Comparison of ENCODE assay signal across 1 cellular context in genomic region chr7:141551080-141551772, GRCh38.
TF ChIP-seq lines count a peak whose summit lies in the region.

TSS of gene AGK (plus strand) at chr7:141551410. CDS start at chr7:141555467, 4,057 bp downstream.

TF ChIP-seq in GM12878, 131 proteins besides CTCF, POLR2A, EP300 and RAD21 (continued from another document and continues in another):
- TF ChIP-seq CUX1 (IDR thresholded peaks at IDR 0.05; ENCODE audit: insufficient replicate concordance, low read depth, low read length), result no peak
- TF ChIP-seq ZNF217 (IDR thresholded peaks at IDR 0.05), result 0 out of 2 replicates have a peak, but pooled peaks have one; percentile 47
- peak; percentile 88 for TF ChIP-seq SMARCA5 (IDR thresholded peaks at IDR 0.05)
- TF ChIP-seq NKRF (conservative IDR thresholded peaks at IDR 0.05), result peak; percentile 72; the same call in 1 of the 2 replicates
- peak; percentile 74 for TF ChIP-seq LARP7 (IDR thresholded peaks at IDR 0.05)
- TF ChIP-seq CHD2 (IDR thresholded peaks at IDR 0.05; ENCODE audit: borderline replicate concordance, low read depth, low read length), result peak; percentile 65
- peak; percentile 87 for TF ChIP-seq POU2F2 (IDR thresholded peaks at IDR 0.05; ENCODE audit: borderline replicate concordance, low read depth, low read length)
- TF ChIP-seq TARDBP (IDR thresholded peaks at IDR 0.05; ENCODE audit: borderline replicate concordance), result 0 out of 2 replicates have a peak, but pooled peaks have one; percentile 74
- peak; percentile 45; the same call in 1 of the 2 replicates for TF ChIP-seq NR2F1 (conservative IDR thresholded peaks at IDR 0.05)
- TF ChIP-seq SKIL (IDR thresholded peaks at IDR 0.05; ENCODE audit: low read depth, poor library complexity, severe bottlenecking), result no peak
- TF ChIP-seq HDAC2 (IDR thresholded peaks at IDR 0.05), result no peak
- peak; percentile 87 for TF ChIP-seq TCF3 (IDR thresholded peaks at IDR 0.05; ENCODE audit: borderline replicate concordance, insufficient read depth, low read depth, low read length)
- peak; percentile 87 for TF ChIP-seq ZBTB40 (IDR thresholded peaks at IDR 0.05; ENCODE audit: borderline replicate concordance)
- TF ChIP-seq STAT1 (conservative IDR thresholded peaks at IDR 0.05), result no peak; the same call in 1 of the 2 replicates
- TF ChIP-seq ZNF24 (IDR thresholded peaks at IDR 0.05), result peak; percentile 49; the same call in 1 of the 2 replicates
- no peak for TF ChIP-seq CEBPB (IDR thresholded peaks at IDR 0.05; ENCODE audit: borderline replicate concordance in 1 of 2, low read depth in 2 of 2, low read length in 2 of 2)
- TF ChIP-seq POLR2AphosphoS5 (IDR thresholded peaks at IDR 0.05; ENCODE audit: low read length), result peak; percentile 92
- TF ChIP-seq KDM1A (IDR thresholded peaks at IDR 0.05; ENCODE audit: borderline replicate concordance), result no peak
- no peak for TF ChIP-seq BCL3 (IDR thresholded peaks at IDR 0.05; ENCODE audit: borderline replicate concordance, insufficient read depth, low read depth, low read length, poor library complexity, severe bottlenecking)
- peak; percentile 70; the same call in 1 of the 2 replicates for TF ChIP-seq MAX (IDR thresholded peaks at IDR 0.05; ENCODE audit: low read depth, low read length)
- peak; percentile 76 for TF ChIP-seq MXI1 (IDR thresholded peaks at IDR 0.05; ENCODE audit: low read depth, low read length)
- TF ChIP-seq IKZF1 (conservative IDR thresholded peaks at IDR 0.05), result peak; percentile 85
- peak; percentile 47; the same call in 1 of the 2 replicates for TF ChIP-seq SMAD5 (IDR thresholded peaks at IDR 0.05; ENCODE audit: low read depth)
- TF ChIP-seq ZNF207 (IDR thresholded peaks at IDR 0.05; ENCODE audit: borderline replicate concordance), result 0 out of 2 replicates have a peak, but pooled peaks have one; percentile 34
- peak in 1 of 2 experiments; percentile 39; a peak in 1 of 4 replicates for TF ChIP-seq IKZF2 (IDR thresholded peaks at IDR 0.05)
- TF ChIP-seq RELB (IDR thresholded peaks at IDR 0.05; ENCODE audit: low read depth), result peak; percentile 41; the same call in 1 of the 2 replicates
- peak; percentile 57; the same call in 1 of the 2 replicates for TF ChIP-seq CREM (IDR thresholded peaks at IDR 0.05; ENCODE audit: low read depth)
- TF ChIP-seq TAF1 (IDR thresholded peaks at IDR 0.05; ENCODE audit: borderline replicate concordance, low read depth, low read length), result peak; percentile 98
- peak; percentile 69 for TF ChIP-seq HCFC1 (IDR thresholded peaks at IDR 0.05; ENCODE audit: low read length)
- TF ChIP-seq CREB1 (IDR thresholded peaks at IDR 0.05; ENCODE audit: low read depth), result peak; percentile 43; the same call in 1 of the 2 replicates
- peak; percentile 56 for TF ChIP-seq RUNX3 (IDR thresholded peaks at IDR 0.05; ENCODE audit: low read length)
- TF ChIP-seq ZBTB11 (CRISPR knock-in tag; IDR thresholded peaks at IDR 0.05), result peak; percentile 93
- peak; percentile 74 for TF ChIP-seq SP1 (IDR thresholded peaks at IDR 0.05; ENCODE audit: low read depth, low read length)
- TF ChIP-seq EGR1 (IDR thresholded peaks at IDR 0.05; ENCODE audit: borderline replicate concordance in 1 of 2, low read depth in 2 of 2, low read length in 2 of 2), result peak; percentile 18 to 79
- TF ChIP-seq CHD4 (IDR thresholded peaks at IDR 0.05), result no peak
- 0 out of 2 replicates have a peak, but pooled peaks have one; percentile 17 for TF ChIP-seq MEF2A (IDR thresholded peaks at IDR 0.05; ENCODE audit: insufficient read depth, low read depth, low read length)
- TF ChIP-seq DPF2 (IDR thresholded peaks at IDR 0.05), result peak; percentile 71; the same call in 1 of the 2 replicates
- TF ChIP-seq EED (IDR thresholded peaks at IDR 0.05; ENCODE audit: low read depth), result peak; percentile 39; the same call in 1 of the 2 replicates
- TF ChIP-seq GABPA (IDR thresholded peaks at IDR 0.05; ENCODE audit: low read depth), result peak; percentile 92
- peak; percentile 58 for TF ChIP-seq SIX5 (IDR thresholded peaks at IDR 0.05; ENCODE audit: low read depth, low read length, severe bottlenecking)
- 0 out of 2 replicates have a peak, but pooled peaks have one; percentile 34 for TF ChIP-seq IRF4 (IDR thresholded peaks at IDR 0.05; ENCODE audit: low read depth, low read length)
